In genomic region chr12:56104109-56104814, GRCh38 we compare ENCODE assay signal across 1 cellular context.
TF ChIP-seq lines count a peak whose summit lies in the region.

TSS of gene PA2G4 (plus strand) at chr12:56104559. CDS start at chr12:56104738, 179 bp downstream.

TF ChIP-seq in WTC11, 78 proteins besides CTCF, POLR2A, EP300 and RAD21 (continued from another document and continues in another):
- no peak for TF ChIP-seq ZNF281 (CRISPR knock-in tag; IDR thresholded peaks at IDR 0.05)
- no peak for TF ChIP-seq ZNF532 (CRISPR knock-in tag; IDR thresholded peaks at IDR 0.05; ENCODE audit: borderline replicate concordance)
- no peak for TF ChIP-seq AFF4 (CRISPR knock-in tag; IDR thresholded peaks at IDR 0.05; ENCODE audit: borderline replicate concordance)
- no peak for TF ChIP-seq ZNF219 (CRISPR knock-in tag; IDR thresholded peaks at IDR 0.05; ENCODE audit: borderline replicate concordance)
- TF ChIP-seq SMAD4 (CRISPR knock-in tag; IDR thresholded peaks at IDR 0.05) = no peak
- no peak for TF ChIP-seq NFYB (CRISPR knock-in tag; conservative IDR thresholded peaks at IDR 0.05; ENCODE audit: low read depth)
- TF ChIP-seq GRHL2 (CRISPR knock-in tag; IDR thresholded peaks at IDR 0.05; ENCODE audit: insufficient replicate concordance, severe bottlenecking) = no peak
- peak; percentile 72; the same call in 1 of the 2 replicates for TF ChIP-seq FOXP1 (CRISPR knock-in tag; IDR thresholded peaks at IDR 0.05; ENCODE audit: borderline replicate concordance)
- no peak for TF ChIP-seq AR (CRISPR knock-in tag; IDR thresholded peaks at IDR 0.05)
- TF ChIP-seq HMGXB4 (CRISPR knock-in tag; IDR thresholded peaks at IDR 0.05) = no peak; the same call in 1 of the 2 replicates
- peak; percentile 73; the same call in 1 of the 2 replicates for TF ChIP-seq CREM (CRISPR knock-in tag; IDR thresholded peaks at IDR 0.05)
- peak; percentile 91 for TF ChIP-seq TP53 (CRISPR knock-in tag; IDR thresholded peaks at IDR 0.05)
- no peak for TF ChIP-seq PRDM15 (CRISPR knock-in tag; IDR thresholded peaks at IDR 0.05)
- peak; percentile 86; the same call in 1 of the 2 replicates for TF ChIP-seq ARID4B (CRISPR knock-in tag; IDR thresholded peaks at IDR 0.05; ENCODE audit: borderline replicate concordance)
- no peak for TF ChIP-seq E2F1 (CRISPR knock-in tag; IDR thresholded peaks at IDR 0.05)
- TF ChIP-seq STAT6 (CRISPR knock-in tag; conservative IDR thresholded peaks at IDR 0.05; ENCODE audit: low read depth) = no peak
